Comparison of ENCODE assay signal across 15 cellular contexts in genomic region chr5:87127956-87128687, GRCh38.
DNase-seq lines count a peak whose midpoint lies in the region; ATAC-seq and TF ChIP-seq lines count a peak whose summit lies in the region.
"Had no signal": no experiment of that assay in that cellular context is flagged by ENCODE, and none has a peak within 500 bp of the region (broad histone marks: within the 10 kb centered on the region; RNA-seq: fewer than 3 reads in every experiment).

No MANE protein-coding gene starts in this region.

- no peak for DNase-seq in activated CD8-positive, alpha-beta memory T cell treated with anti-CD3 and anti-CD28 coated beads, Interleukin-2, amount 10 ng/mL, durations not matched to agents 7 days and 5 days
- no peak for DNase-seq in activated CD8-positive, alpha-beta memory T cell treated with anti-CD3 and anti-CD28 coated beads, Interleukin-2, amount 50 U/mL, for 4 hours
- DNase-seq in activated naive CD8-positive, alpha-beta T cell treated with anti-CD3 and anti-CD28 coated beads, Interleukin-2, amount 50 U/mL, for 24 hours, result no peak
- DNase-seq in osteoblast (ENCODE audit: insufficient read length, low spot score, missing footprints), result no peak
- no peak for DNase-seq in NCI-H2196 (lab: John Stamatoyannopoulos, UW; ENCODE audit: unreplicated experiment)
- DNase-seq: activated effector memory CD4-positive, alpha-beta T cell treated with Interleukin-2 at 50 U/mL for 16 hours; Caco-2; nephron progenitor cell; NK-92 treated with Interleukin-12 subunit alpha and Interleukin-12 subunit beta, amount 100 ng/mL, for 24 hours; SIG-M5; T1000; transverse colon had no signal

- no peak overlapping the region for H2AFZ ChIP-seq in osteoblast (ENCODE audit: low read length)

- no peak for TF ChIP-seq CTCF in osteoblast (IDR thresholded peaks at IDR 0.05; ENCODE audit: extremely low read depth, low read depth, low read length)

- no peaks in the 10 kb centered on the region for H3K27me3 Mint-ChIP-seq in activated CD8-positive, alpha-beta memory T cell treated with anti-CD3 and anti-CD28 coated beads, Interleukin-2, amount 10 ng/mL, durations not matched to agents 7 days and 5 days
- H3K27me3 Mint-ChIP-seq in activated naive CD8-positive, alpha-beta T cell treated with anti-CD3 and anti-CD28 coated beads, Interleukin-2, amount 50 U/mL, for 24 hours, result no peaks in the 10 kb centered on the region

- no peaks in the 10 kb centered on the region for H3K9me3 Mint-ChIP-seq in activated CD8-positive, alpha-beta memory T cell treated with anti-CD3 and anti-CD28 coated beads, Interleukin-2, amount 10 ng/mL, durations not matched to agents 7 days and 5 days (ENCODE audit: low read depth)
- no peaks in the 10 kb centered on the region for H3K9me3 Mint-ChIP-seq in activated naive CD8-positive, alpha-beta T cell treated with anti-CD3 and anti-CD28 coated beads, Interleukin-2, amount 50 U/mL, for 24 hours
- H3K9me3 Mint-ChIP-seq: nephron progenitor cell had no signal

- H3K4me1 ChIP-seq in osteoblast (ENCODE audit: insufficient read depth, low read length), result peaks cover 45% of the 10 kb centered on the region
- H3K4me1 ChIP-seq: Caco-2, transverse colon had no signal

- peak overlapping the region; percentile 73 for H3K27ac Mint-ChIP-seq in activated CD8-positive, alpha-beta memory T cell treated with anti-CD3 and anti-CD28 coated beads, Interleukin-2, amount 10 ng/mL, durations not matched to agents 7 days and 5 days
- H3K27ac Mint-ChIP-seq in activated naive CD8-positive, alpha-beta T cell treated with anti-CD3 and anti-CD28 coated beads, Interleukin-2, amount 50 U/mL, for 24 hours, result peak overlapping the region; percentile 13
- H3K27ac Mint-ChIP-seq: nephron progenitor cell had no signal

- H3K36me3 ChIP-seq in osteoblast (ENCODE audit: insufficient read depth, low read length), result no peaks in the 10 kb centered on the region
- H3K36me3 ChIP-seq: transverse colon had no signal

- H3K27me3 ChIP-seq in osteoblast (ENCODE audit: insufficient read depth, low read length), result no peaks in the 10 kb centered on the region
- H3K27me3 ChIP-seq: transverse colon had no signal

- no peak for TF ChIP-seq EP300 in Ishikawa (IDR thresholded peaks at IDR 0.05; ENCODE audit: borderline replicate concordance)

- H3K27ac ChIP-seq in osteoblast (ENCODE audit: low read depth, low read length), result peak overlapping the region; percentile 74
- H3K27ac ChIP-seq: transverse colon had no signal

- no peaks in the 10 kb centered on the region for H3K79me2 ChIP-seq in osteoblast (ENCODE audit: insufficient read depth, low read length)

- ATAC-seq in activated CD8-positive, alpha-beta memory T cell treated with anti-CD3 and anti-CD28 coated beads, Interleukin-2, amount 10 ng/mL, durations not matched to agents 7 days and 5 days, result no peak
- no peak for ATAC-seq in activated naive CD8-positive, alpha-beta T cell treated with anti-CD3 and anti-CD28 coated beads, Interleukin-2, amount 50 U/mL, for 24 hours
- ATAC-seq in GM21381 (IDR thresholded peaks at IDR 0.05; ENCODE audit: unreplicated experiment) (no peak), GM21367 (IDR thresholded peaks at IDR 0.05; ENCODE audit: unreplicated experiment) (no peak)

- no peak for TF ChIP-seq RAD21 in Ishikawa (IDR thresholded peaks at IDR 0.05; ENCODE audit: low read depth)

- peaks cover 23% of the 10 kb centered on the region for H3K4me1 Mint-ChIP-seq in activated CD8-positive, alpha-beta memory T cell treated with anti-CD3 and anti-CD28 coated beads, Interleukin-2, amount 10 ng/mL, durations not matched to agents 7 days and 5 days
- H3K4me1 Mint-ChIP-seq in activated naive CD8-positive, alpha-beta T cell treated with anti-CD3 and anti-CD28 coated beads, Interleukin-2, amount 50 U/mL, for 24 hours, result peaks cover 31% of the 10 kb centered on the region
- H3K4me1 Mint-ChIP-seq: nephron progenitor cell had no signal

- H3K4me3 ChIP-seq in osteoblast (ENCODE audit: insufficient read depth, low read length), result no peak overlapping the region
- H3K4me3 ChIP-seq: transverse colon had no signal

- CTCF ChIA-PET in activated CD8-positive, alpha-beta memory T cell treated with anti-CD3 and anti-CD28 coated beads, Interleukin-2, amount 10 ng/mL, durations not matched to agents 7 days and 5 days (lab: Charles Lee), result interaction anchor here (1.7 to 2.3 kb wide), 2 partner anchors 10 to 272 kb away, joined by 5 to 7 read pairs; no protein-coding TSS in a partner anchor

- peaks cover 9% of the 10 kb centered on the region for H3K36me3 Mint-ChIP-seq in activated CD8-positive, alpha-beta memory T cell treated with anti-CD3 and anti-CD28 coated beads, Interleukin-2, amount 10 ng/mL, durations not matched to agents 7 days and 5 days
- no peaks in the 10 kb centered on the region for H3K36me3 Mint-ChIP-seq in activated naive CD8-positive, alpha-beta T cell treated with anti-CD3 and anti-CD28 coated beads, Interleukin-2, amount 50 U/mL, for 24 hours (ENCODE audit: low read depth)

- no peaks in the 10 kb centered on the region for H4K20me1 ChIP-seq in osteoblast (ENCODE audit: insufficient read depth, low read length)

- H3K9me3 ChIP-seq in osteoblast (ENCODE audit: low read depth, low read length), result no peaks in the 10 kb centered on the region
- H3K9me3 ChIP-seq: Caco-2, transverse colon had no signal

- peak overlapping the region; percentile 38 for H3K4me2 ChIP-seq in osteoblast (ENCODE audit: insufficient read depth, low read length)

- no peak overlapping the region for H3K4me3 Mint-ChIP-seq in activated CD8-positive, alpha-beta memory T cell treated with anti-CD3 and anti-CD28 coated beads, Interleukin-2, amount 10 ng/mL, durations not matched to agents 7 days and 5 days
- H3K4me3 Mint-ChIP-seq in activated naive CD8-positive, alpha-beta T cell treated with anti-CD3 and anti-CD28 coated beads, Interleukin-2, amount 50 U/mL, for 24 hours, result peak overlapping the region; percentile 2
- H3K4me3 Mint-ChIP-seq: nephron progenitor cell had no signal

TF ChIP-seq in Ishikawa, 13 proteins besides CTCF, POLR2A, EP300 and RAD21:
- TF ChIP-seq ZBTB7A (IDR thresholded peaks at IDR 0.05; ENCODE audit: low read depth) (no peak), TCF12 (IDR thresholded peaks at IDR 0.05; ENCODE audit: low read depth) (no peak), EGR1 (IDR thresholded peaks at IDR 0.05) (no peak), NFIC (IDR thresholded peaks at IDR 0.05) (0 out of 2 replicates have a peak, but pooled peaks have one; percentile 14)
